10 cellular contexts compared by ENCODE assay signal in the genomic region with DNA sequence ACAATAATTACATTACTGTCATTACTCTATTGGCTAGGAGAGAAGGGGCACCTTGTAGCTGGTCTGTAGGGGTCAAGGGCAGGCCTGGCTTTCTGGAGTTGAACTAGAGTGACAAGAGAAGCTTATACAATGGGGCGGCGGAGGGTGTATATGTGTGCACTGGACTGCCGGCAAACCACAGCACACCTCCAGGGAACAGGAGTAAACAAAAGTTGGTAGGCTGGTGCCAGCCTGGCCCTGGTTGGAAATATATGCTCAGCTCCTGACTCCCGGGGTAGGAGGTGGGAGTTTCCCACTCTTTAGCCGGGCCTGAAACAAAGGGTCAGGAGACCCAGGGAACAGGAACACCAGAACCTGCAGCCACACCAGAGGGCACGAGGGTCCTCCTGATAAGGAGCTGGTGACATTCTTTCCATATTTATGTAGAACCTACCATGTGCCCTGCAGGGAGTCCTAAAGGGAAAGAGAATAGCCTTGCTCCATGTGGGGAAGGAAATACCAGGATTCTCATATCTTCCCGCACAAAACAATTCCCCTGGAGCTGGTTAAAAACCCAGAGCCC. TPM values are rescaled to one million over a fixed set of nuclear protein-coding genes. Genes with fewer than 3 reads are reported as not detected.
DNase-seq lines count a peak whose midpoint lies in the region; ATAC-seq and TF ChIP-seq lines count a peak whose summit lies in the region.
"Had no signal": no experiment of that assay in that cellular context is flagged by ENCODE, and none has a peak within 500 bp of the region (broad histone marks: within the 10 kb centered on the region; RNA-seq: fewer than 3 reads in every experiment).

No MANE protein-coding gene starts in this region.

- H3K9ac ChIP-seq in OCI-LY1 (ENCODE audit: low read length), result no peak overlapping the region

- H3K9me3 ChIP-seq in BE2C (no peaks in the 10 kb centered on the region), OCI-LY1 (ENCODE audit: low read length) (no peaks in the 10 kb centered on the region), ectodermal cell (ENCODE audit: control insufficient read depth, low read length) (no peaks in the 10 kb centered on the region), muscle layer of duodenum (ENCODE audit: control insufficient read depth in 1 of 2, low read length in 2 of 2) (no peaks in the 10 kb centered on the region), MG63 (no peaks in the 10 kb centered on the region)

- H3K4me1 ChIP-seq in BE2C, result peaks cover 51% of the 10 kb centered on the region
- H3K4me1 ChIP-seq in OCI-LY1 (ENCODE audit: insufficient read depth, low read length, severe bottlenecking), result peaks cover 16% of the 10 kb centered on the region
- H3K4me1 ChIP-seq in ectodermal cell (ENCODE audit: control insufficient read depth, insufficient read depth, low read length), result peaks cover 17% of the 10 kb centered on the region
- H3K4me1 ChIP-seq in muscle layer of duodenum (ENCODE audit: control insufficient read depth in 1 of 2, insufficient read depth in 2 of 2, low read length in 2 of 2), result peaks cover 0 to 2% of the 10 kb centered on the region in 2 donors

- no peaks in the 10 kb centered on the region for H3K79me2 ChIP-seq in OCI-LY1 (ENCODE audit: insufficient read depth, low read length)

- H3K4me3 ChIP-seq in BE2C (ENCODE audit: low read depth, low read length) (peak overlapping the region; percentile 21), OCI-LY1 (ENCODE audit: low read depth, low read length, poor library complexity, severe bottlenecking) (no peak overlapping the region), ectodermal cell (ENCODE audit: insufficient read depth, low read depth, low read length) (no peak overlapping the region), muscle layer of duodenum (ENCODE audit: low read depth in 1 of 2, low read length in 2 of 2) (peak overlapping the region in 1 of 2 donors; percentile 7), MG63 (no peak overlapping the region)

- no peaks in the 10 kb centered on the region for H3K36me3 ChIP-seq in BE2C
- H3K36me3 ChIP-seq in OCI-LY1 (ENCODE audit: insufficient read depth, low read length), result no peaks in the 10 kb centered on the region
- no peaks in the 10 kb centered on the region for H3K36me3 ChIP-seq in ectodermal cell (ENCODE audit: control insufficient read depth, insufficient read depth, low read length)
- no peaks in the 10 kb centered on the region for H3K36me3 ChIP-seq in muscle layer of duodenum (ENCODE audit: control insufficient read depth in 1 of 2, insufficient read depth in 2 of 2, low read length in 2 of 2)
- H3K36me3 ChIP-seq in MG63, result no peaks in the 10 kb centered on the region

- H3K27me3 ChIP-seq in BE2C (no peaks in the 10 kb centered on the region), OCI-LY1 (ENCODE audit: insufficient read depth, low read length) (no peaks in the 10 kb centered on the region; the same call in 1 of the 2 replicates), ectodermal cell (ENCODE audit: control insufficient read depth, insufficient read depth, low read length, poor library complexity, severe bottlenecking) (peaks cover 11% of the 10 kb centered on the region), muscle layer of duodenum (ENCODE audit: low read depth, low read length) (no peaks in the 10 kb centered on the region), MG63 (no peaks in the 10 kb centered on the region)

- 0 out of 2 replicates have a peak overlapping the region, but pooled peaks have one; percentile 4 for H2AFZ ChIP-seq in OCI-LY1 (ENCODE audit: low read length)

- no peak overlapping the region for H3K27ac ChIP-seq in OCI-LY1 (ENCODE audit: low read depth, low read length, poor library complexity, severe bottlenecking)
- peak overlapping the region; percentile 61 for H3K27ac ChIP-seq in ectodermal cell (ENCODE audit: insufficient read depth, low read depth, low read length, poor library complexity, severe bottlenecking)
- peak overlapping the region; percentile 61 for H3K27ac ChIP-seq in muscle layer of duodenum (ENCODE audit: low read length)

- H4K20me1 ChIP-seq in OCI-LY1 (ENCODE audit: insufficient read depth, low read length), result no peaks in the 10 kb centered on the region

- ATAC-seq in GM21423 (IDR thresholded peaks at IDR 0.05; ENCODE audit: unreplicated experiment) (no peak), HG02970 (IDR thresholded peaks at IDR 0.05; ENCODE audit: low FRiP score, unreplicated experiment) (no peak)
- ATAC-seq: T-helper 17 cell had no signal

- WGBS in ectodermal cell, 2 experiments, result 36 to 40% methylated on average over 7 of the region's 7 CpGs

- no peak for TF ChIP-seq CTCF in BE2C (IDR thresholded peaks at IDR 0.05; ENCODE audit: low read depth, low read length)
- no peak for TF ChIP-seq CTCF in OCI-LY1 (IDR thresholded peaks at IDR 0.05; ENCODE audit: low read length)

- no peaks in the 10 kb centered on the region for H3F3A ChIP-seq in OCI-LY1 (ENCODE audit: insufficient read depth, low read length)

- no peaks in the 10 kb centered on the region for H3K9me2 ChIP-seq in OCI-LY1 (ENCODE audit: low read depth, low read length)

- DNase-seq in BE2C (peak; percentile 86), MG63 (no peak), NOMO-1 treated with DMSO at 0.1 percent for 48 hours (lab: John Stamatoyannopoulos, UW; ENCODE audit: unreplicated experiment) (no peak)
- DNase-seq: CD4-positive, alpha-beta memory T cell; T-helper 17 cell had no signal

- H3K4me2 ChIP-seq in OCI-LY1 (ENCODE audit: low read length), result peak overlapping the region; percentile 54; the same call in 1 of the 2 replicates

RNA-seq across cellular contexts. Expression of gene C6orf132, which starts 5.1 kb away (rescaled TPM):
- 1.8 TPM for polyA plus RNA-seq in BE2C (2012; ENCODE audit: insufficient read depth, insufficient read length, low read depth)
- polyA plus RNA-seq in ectodermal cell (2013, experiment 1 of 4), result 4.2 TPM
- polyA plus RNA-seq in ectodermal cell (2013, experiment 2 of 4), result 5.8 TPM
- polyA plus RNA-seq in ectodermal cell (2013, experiment 3 of 4), result 3.6 TPM
- 3.5 TPM for polyA plus RNA-seq in ectodermal cell (2013, experiment 4 of 4)
- total RNA-seq in MG63 (2014; rRNA removed; shearing (Covaris generic); ENCODE audit: low replicate concordance), result 0.07 and 0.17 TPM in 2 replicates
- total RNA-seq: CD4-positive, alpha-beta memory T cell; T-helper 17 cell had no signal
- polyA plus RNA-seq: CD4-positive, alpha-beta memory T cell had no signal

RNA-seq across cellular contexts. Expression of gene GUCA1A, which starts 35.9 kb away (rescaled TPM):
- 0.56 TPM for polyA plus RNA-seq in BE2C (2012; ENCODE audit: insufficient read depth, insufficient read length, low read depth)
- polyA plus RNA-seq in ectodermal cell (2013, experiment 1 of 4), result 2.4 TPM
- polyA plus RNA-seq in ectodermal cell (2013, experiment 2 of 4), result 4.7 TPM
- 4.2 TPM for polyA plus RNA-seq in ectodermal cell (2013, experiment 3 of 4)
- polyA plus RNA-seq in ectodermal cell (2013, experiment 4 of 4), result 5.0 TPM
- not detected in 2 replicates for total RNA-seq in MG63 (2014; rRNA removed; shearing (Covaris generic); ENCODE audit: low replicate concordance)
- total RNA-seq: CD4-positive, alpha-beta memory T cell; T-helper 17 cell had no signal
- polyA plus RNA-seq: CD4-positive, alpha-beta memory T cell had no signal

RNA-seq across cellular contexts. Expression of gene GUCA1B, which starts 57.5 kb away (rescaled TPM):
- 8.1 TPM for polyA plus RNA-seq in BE2C (2012; ENCODE audit: insufficient read depth, insufficient read length, low read depth)
- 0.63 TPM for polyA plus RNA-seq in ectodermal cell (2013, experiment 1 of 4)
- polyA plus RNA-seq in ectodermal cell (2013, experiment 2 of 4), result 0.94 TPM
- 0.91 TPM for polyA plus RNA-seq in ectodermal cell (2013, experiment 3 of 4)
- polyA plus RNA-seq in ectodermal cell (2013, experiment 4 of 4), result 0.89 TPM
- not detected in 2 replicates for total RNA-seq in MG63 (2014; rRNA removed; shearing (Covaris generic); ENCODE audit: low replicate concordance)
